1 cellular context compared by ENCODE assay signal in genomic region chr17:44503080-44503842, GRCh38.
TF ChIP-seq lines count a peak whose summit lies in the region.

TSS of gene GPATCH8 (minus strand) at chr17:44503406. CDS start at chr17:44503370, 36 bp downstream.

TF ChIP-seq in K562, 482 proteins besides CTCF, POLR2A, EP300 and RAD21 (continued from another document and continues in another):
- TF ChIP-seq, protein P1, sequence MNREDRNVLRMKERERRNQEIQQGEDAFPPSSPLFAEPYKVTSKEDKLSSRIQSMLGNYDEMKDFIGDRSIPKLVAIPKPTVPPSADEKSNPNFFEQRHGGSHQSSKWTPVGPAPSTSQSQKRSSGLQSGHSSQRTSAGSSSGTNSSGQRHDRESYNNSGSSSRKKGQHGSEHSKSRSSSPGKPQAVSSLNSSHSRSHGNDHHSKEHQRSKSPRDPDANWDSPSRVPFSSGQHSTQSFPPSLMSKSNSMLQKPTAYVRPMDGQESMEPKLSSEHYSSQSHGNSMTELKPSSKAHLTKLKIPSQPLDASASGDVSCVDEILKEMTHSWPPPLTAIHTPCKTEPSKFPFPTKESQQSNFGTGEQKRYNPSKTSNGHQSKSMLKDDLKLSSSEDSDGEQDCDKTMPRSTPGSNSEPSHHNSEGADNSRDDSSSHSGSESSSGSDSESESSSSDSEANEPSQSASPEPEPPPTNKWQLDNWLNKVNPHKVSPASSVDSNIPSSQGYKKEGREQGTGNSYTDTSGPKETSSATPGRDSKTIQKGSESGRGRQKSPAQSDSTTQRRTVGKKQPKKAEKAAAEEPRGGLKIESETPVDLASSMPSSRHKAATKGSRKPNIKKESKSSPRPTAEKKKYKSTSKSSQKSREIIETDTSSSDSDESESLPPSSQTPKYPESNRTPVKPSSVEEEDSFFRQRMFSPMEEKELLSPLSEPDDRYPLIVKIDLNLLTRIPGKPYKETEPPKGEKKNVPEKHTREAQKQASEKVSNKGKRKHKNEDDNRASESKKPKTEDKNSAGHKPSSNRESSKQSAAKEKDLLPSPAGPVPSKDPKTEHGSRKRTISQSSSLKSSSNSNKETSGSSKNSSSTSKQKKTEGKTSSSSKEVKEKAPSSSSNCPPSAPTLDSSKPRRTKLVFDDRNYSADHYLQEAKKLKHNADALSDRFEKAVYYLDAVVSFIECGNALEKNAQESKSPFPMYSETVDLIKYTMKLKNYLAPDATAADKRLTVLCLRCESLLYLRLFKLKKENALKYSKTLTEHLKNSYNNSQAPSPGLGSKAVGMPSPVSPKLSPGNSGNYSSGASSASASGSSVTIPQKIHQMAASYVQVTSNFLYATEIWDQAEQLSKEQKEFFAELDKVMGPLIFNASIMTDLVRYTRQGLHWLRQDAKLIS (CRISPR knock-in tag; IDR thresholded peaks at IDR 0.05), result peak; percentile 65; the same call in 1 of the 2 replicates
- no peak for TF ChIP-seq SAFB2 (IDR thresholded peaks at IDR 0.05; ENCODE audit: borderline replicate concordance, low read depth, low read length, severe bottlenecking)
- no peak for TF ChIP-seq EZH2 (IDR thresholded peaks at IDR 0.05; ENCODE audit: borderline replicate concordance, low read depth, low read length)
- no peak for TF ChIP-seq RERE (CRISPR knock-in tag; IDR thresholded peaks at IDR 0.05; ENCODE audit: borderline replicate concordance)
- TF ChIP-seq, protein P2, sequence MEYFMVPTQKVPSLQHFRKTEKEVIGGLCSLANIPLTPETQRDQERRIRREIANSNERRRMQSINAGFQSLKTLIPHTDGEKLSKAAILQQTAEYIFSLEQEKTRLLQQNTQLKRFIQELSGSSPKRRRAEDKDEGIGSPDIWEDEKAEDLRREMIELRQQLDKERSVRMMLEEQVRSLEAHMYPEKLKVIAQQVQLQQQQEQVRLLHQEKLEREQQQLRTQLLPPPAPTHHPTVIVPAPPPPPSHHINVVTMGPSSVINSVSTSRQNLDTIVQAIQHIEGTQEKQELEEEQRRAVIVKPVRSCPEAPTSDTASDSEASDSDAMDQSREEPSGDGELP (CRISPR knock-in tag; IDR thresholded peaks at IDR 0.05; ENCODE audit: borderline replicate concordance), result peak; percentile 73; the same call in 1 of the 2 replicates
- peak; percentile 47 for TF ChIP-seq PML (IDR thresholded peaks at IDR 0.05; ENCODE audit: low read length)
- TF ChIP-seq CREBBP (IDR thresholded peaks at IDR 0.05; ENCODE audit: low read depth, low read length), result no peak
- TF ChIP-seq ZNF785 (CRISPR knock-in tag; IDR thresholded peaks at IDR 0.05), result no peak
- peak; percentile 81 for TF ChIP-seq MGA (IDR thresholded peaks at IDR 0.05)
- no peak for TF ChIP-seq DDX20 (tag; IDR thresholded peaks at IDR 0.05; ENCODE audit: low read depth)
- TF ChIP-seq ZBTB43 (CRISPR knock-in tag; IDR thresholded peaks at IDR 0.05), result no peak; the same call in 1 of the 2 replicates
- TF ChIP-seq PHTF2 (CRISPR knock-in tag; IDR thresholded peaks at IDR 0.05), result no peak
- TF ChIP-seq, protein P3, sequence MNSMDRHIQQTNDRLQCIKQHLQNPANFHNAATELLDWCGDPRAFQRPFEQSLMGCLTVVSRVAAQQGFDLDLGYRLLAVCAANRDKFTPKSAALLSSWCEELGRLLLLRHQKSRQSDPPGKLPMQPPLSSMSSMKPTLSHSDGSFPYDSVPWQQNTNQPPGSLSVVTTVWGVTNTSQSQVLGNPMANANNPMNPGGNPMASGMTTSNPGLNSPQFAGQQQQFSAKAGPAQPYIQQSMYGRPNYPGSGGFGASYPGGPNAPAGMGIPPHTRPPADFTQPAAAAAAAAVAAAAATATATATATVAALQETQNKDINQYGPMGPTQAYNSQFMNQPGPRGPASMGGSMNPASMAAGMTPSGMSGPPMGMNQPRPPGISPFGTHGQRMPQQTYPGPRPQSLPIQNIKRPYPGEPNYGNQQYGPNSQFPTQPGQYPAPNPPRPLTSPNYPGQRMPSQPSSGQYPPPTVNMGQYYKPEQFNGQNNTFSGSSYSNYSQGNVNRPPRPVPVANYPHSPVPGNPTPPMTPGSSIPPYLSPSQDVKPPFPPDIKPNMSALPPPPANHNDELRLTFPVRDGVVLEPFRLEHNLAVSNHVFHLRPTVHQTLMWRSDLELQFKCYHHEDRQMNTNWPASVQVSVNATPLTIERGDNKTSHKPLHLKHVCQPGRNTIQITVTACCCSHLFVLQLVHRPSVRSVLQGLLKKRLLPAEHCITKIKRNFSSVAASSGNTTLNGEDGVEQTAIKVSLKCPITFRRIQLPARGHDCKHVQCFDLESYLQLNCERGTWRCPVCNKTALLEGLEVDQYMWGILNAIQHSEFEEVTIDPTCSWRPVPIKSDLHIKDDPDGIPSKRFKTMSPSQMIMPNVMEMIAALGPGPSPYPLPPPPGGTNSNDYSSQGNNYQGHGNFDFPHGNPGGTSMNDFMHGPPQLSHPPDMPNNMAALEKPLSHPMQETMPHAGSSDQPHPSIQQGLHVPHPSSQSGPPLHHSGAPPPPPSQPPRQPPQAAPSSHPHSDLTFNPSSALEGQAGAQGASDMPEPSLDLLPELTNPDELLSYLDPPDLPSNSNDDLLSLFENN (IDR thresholded peaks at IDR 0.05; ENCODE audit: low read depth in 2 of 2, low read length in 2 of 2), result no peak
- no peak for TF ChIP-seq ZNF830 (CRISPR knock-in tag; IDR thresholded peaks at IDR 0.05)
- peak; percentile 95 for TF ChIP-seq RBBP5 (IDR thresholded peaks at IDR 0.05; ENCODE audit: borderline replicate concordance, insufficient read depth, low read length, poor library complexity, severe bottlenecking)
- 0 out of 2 replicates have a peak, but pooled peaks have one; percentile 19 for TF ChIP-seq HDAC2 (IDR thresholded peaks at IDR 0.05)
- TF ChIP-seq ZBTB8A (IDR thresholded peaks at IDR 0.05; ENCODE audit: partially characterized antibody), result no peak
- TF ChIP-seq, protein P4, sequence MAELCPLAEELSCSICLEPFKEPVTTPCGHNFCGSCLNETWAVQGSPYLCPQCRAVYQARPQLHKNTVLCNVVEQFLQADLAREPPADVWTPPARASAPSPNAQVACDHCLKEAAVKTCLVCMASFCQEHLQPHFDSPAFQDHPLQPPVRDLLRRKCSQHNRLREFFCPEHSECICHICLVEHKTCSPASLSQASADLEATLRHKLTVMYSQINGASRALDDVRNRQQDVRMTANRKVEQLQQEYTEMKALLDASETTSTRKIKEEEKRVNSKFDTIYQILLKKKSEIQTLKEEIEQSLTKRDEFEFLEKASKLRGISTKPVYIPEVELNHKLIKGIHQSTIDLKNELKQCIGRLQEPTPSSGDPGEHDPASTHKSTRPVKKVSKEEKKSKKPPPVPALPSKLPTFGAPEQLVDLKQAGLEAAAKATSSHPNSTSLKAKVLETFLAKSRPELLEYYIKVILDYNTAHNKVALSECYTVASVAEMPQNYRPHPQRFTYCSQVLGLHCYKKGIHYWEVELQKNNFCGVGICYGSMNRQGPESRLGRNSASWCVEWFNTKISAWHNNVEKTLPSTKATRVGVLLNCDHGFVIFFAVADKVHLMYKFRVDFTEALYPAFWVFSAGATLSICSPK (IDR thresholded peaks at IDR 0.05; ENCODE audit: borderline replicate concordance), result no peak
- no peak for TF ChIP-seq ZBTB1 (CRISPR knock-in tag; IDR thresholded peaks at IDR 0.05; ENCODE audit: borderline replicate concordance, low read depth)
- no peak for TF ChIP-seq ZNF354B (CRISPR knock-in tag; IDR thresholded peaks at IDR 0.05)
